ENCODE assay signal across 1 cellular context in the genomic region with DNA sequence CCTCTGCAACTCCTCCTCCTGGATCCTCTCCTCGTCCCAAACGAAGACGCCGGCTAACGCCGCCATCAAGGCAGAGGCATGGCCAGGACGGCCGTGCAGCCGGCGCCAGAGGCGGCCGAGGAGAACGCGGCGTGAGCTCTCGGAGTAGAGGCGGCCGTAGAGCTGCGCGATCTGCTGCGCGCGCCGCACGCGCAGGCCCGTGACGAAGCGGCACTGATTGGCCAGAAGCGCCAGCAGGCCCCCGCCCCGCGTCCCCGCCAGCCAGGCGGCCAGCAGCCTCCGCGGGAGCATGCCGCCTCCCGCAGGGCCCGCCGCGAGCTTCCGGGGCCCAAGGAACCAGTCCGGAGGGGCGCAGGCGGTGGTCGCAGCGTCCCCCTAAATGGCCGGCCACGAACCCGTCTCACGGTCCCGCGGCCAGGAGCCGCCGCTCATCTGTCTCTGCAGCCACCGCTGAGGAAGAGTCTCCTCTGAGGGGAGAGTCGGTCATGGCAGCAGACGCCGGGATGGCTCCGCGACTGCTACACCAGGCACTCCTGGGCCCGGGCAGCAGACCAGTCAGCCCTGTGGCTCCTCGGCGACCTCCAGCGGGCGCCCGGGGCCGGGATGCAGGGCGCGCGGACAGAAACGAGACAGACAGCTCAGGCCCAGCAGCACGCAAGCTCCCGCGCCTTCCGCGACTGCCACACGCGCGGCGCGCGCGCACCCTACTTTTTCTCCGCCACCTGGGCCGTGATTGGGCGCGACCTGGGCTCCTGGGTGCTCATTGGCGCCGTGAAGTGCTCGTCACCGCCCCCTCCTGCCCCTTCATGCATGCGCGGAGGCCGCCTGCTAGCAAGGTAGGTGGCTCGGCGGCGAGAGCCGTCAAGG.
A peak's percentile ranks its signal among the peaks of the same experiment; 100 is the strongest.
TF ChIP-seq lines count a peak whose summit lies in the region.

A gene with protein sequence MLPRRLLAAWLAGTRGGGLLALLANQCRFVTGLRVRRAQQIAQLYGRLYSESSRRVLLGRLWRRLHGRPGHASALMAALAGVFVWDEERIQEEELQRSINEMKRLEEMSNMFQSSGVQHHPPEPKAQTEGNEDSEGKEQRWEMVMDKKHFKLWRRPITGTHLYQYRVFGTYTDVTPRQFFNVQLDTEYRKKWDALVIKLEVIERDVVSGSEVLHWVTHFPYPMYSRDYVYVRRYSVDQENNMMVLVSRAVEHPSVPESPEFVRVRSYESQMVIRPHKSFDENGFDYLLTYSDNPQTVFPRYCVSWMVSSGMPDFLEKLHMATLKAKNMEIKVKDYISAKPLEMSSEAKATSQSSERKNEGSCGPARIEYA (minus strand): TSS at position 684 of the 867 bp plus-strand sequence. CDS start 393 bp downstream, at position 291.

TF ChIP-seq in HepG2, 621 proteins besides CTCF, POLR2A, EP300 and RAD21 (continued from another document and continues in another):
- TF ChIP-seq, protein P1, sequence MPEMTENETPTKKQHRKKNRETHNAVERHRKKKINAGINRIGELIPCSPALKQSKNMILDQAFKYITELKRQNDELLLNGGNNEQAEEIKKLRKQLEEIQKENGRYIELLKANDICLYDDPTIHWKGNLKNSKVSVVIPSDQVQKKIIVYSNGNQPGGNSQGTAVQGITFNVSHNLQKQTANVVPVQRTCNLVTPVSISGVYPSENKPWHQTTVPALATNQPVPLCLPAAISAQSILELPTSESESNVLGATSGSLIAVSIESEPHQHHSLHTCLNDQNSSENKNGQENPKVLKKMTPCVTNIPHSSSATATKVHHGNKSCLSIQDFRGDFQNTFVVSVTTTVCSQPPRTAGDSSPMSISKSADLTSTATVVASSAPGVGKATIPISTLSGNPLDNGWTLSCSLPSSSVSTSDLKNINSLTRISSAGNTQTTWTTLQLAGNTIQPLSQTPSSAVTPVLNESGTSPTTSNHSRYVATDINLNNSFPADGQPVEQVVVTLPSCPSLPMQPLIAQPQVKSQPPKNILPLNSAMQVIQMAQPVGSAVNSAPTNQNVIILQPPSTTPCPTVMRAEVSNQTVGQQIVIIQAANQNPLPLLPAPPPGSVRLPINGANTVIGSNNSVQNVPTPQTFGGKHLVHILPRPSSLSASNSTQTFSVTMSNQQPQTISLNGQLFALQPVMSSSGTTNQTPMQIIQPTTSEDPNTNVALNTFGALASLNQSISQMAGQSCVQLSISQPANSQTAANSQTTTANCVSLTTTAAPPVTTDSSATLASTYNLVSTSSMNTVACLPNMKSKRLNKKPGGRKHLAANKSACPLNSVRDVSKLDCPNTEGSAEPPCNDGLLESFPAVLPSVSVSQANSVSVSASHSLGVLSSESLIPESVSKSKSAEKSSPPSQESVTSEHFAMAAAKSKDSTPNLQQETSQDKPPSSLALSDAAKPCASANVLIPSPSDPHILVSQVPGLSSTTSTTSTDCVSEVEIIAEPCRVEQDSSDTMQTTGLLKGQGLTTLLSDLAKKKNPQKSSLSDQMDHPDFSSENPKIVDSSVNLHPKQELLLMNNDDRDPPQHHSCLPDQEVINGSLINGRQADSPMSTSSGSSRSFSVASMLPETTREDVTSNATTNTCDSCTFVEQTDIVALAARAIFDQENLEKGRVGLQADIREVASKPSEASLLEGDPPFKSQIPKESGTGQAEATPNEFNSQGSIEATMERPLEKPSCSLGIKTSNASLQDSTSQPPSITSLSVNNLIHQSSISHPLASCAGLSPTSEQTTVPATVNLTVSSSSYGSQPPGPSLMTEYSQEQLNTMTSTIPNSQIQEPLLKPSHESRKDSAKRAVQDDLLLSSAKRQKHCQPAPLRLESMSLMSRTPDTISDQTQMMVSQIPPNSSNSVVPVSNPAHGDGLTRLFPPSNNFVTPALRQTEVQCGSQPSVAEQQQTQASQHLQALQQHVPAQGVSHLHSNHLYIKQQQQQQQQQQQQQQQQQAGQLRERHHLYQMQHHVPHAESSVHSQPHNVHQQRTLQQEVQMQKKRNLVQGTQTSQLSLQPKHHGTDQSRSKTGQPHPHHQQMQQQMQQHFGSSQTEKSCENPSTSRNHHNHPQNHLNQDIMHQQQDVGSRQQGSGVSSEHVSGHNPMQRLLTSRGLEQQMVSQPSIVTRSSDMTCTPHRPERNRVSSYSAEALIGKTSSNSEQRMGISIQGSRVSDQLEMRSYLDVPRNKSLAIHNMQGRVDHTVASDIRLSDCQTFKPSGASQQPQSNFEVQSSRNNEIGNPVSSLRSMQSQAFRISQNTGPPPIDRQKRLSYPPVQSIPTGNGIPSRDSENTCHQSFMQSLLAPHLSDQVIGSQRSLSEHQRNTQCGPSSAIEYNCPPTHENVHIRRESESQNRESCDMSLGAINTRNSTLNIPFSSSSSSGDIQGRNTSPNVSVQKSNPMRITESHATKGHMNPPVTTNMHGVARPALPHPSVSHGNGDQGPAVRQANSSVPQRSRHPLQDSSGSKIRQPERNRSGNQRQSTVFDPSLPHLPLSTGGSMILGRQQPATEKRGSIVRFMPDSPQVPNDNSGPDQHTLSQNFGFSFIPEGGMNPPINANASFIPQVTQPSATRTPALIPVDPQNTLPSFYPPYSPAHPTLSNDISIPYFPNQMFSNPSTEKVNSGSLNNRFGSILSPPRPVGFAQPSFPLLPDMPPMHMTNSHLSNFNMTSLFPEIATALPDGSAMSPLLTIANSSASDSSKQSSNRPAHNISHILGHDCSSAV (CRISPR knock-in tag; IDR thresholded peaks at IDR 0.05; ENCODE audit: borderline replicate concordance), result no peak
- TF ChIP-seq ETV6 (CRISPR knock-in tag; conservative IDR thresholded peaks at IDR 0.05) (peak; percentile 13; the same call in 1 of the 2 replicates), HIVEP1 (CRISPR knock-in tag; IDR thresholded peaks at IDR 0.05) (0 out of 2 replicates have a peak, but pooled peaks have one; percentile 47), ZNF12 (CRISPR knock-in tag; IDR thresholded peaks at IDR 0.05) (peak; percentile 56; the same call in 1 of the 2 replicates), REL (CRISPR knock-in tag; conservative IDR thresholded peaks at IDR 0.05) (peak; percentile 88; the same call in 1 of the 2 replicates), KMT2B (CRISPR knock-in tag; IDR thresholded peaks at IDR 0.05) (peak; percentile 86), CREB1 (IDR thresholded peaks at IDR 0.05) (peak; percentile 89), CREB1 (CRISPR knock-in tag; IDR thresholded peaks at IDR 0.05) (peak; percentile 89), HOXA7 (CRISPR knock-in tag; IDR thresholded peaks at IDR 0.05) (no peak), ZNF660 (CRISPR knock-in tag; IDR thresholded peaks at IDR 0.05; ENCODE audit: borderline replicate concordance, low read depth) (0 out of 2 replicates have a peak, but pooled peaks have one; percentile 19), ESRRA (CRISPR knock-in tag; IDR thresholded peaks at IDR 0.05; ENCODE audit: low read depth) (peak; percentile 9; the same call in 1 of the 2 replicates), WIZ (CRISPR knock-in tag; IDR thresholded peaks at IDR 0.05) (no peak; the same call in 1 of the 2 replicates), ZNF207 (IDR thresholded peaks at IDR 0.05; ENCODE audit: borderline replicate concordance) (no peak), BRCA1 (CRISPR knock-in tag; IDR thresholded peaks at IDR 0.05) (no peak; the same call in 1 of the 2 replicates), KDM1A (CRISPR knock-in tag; IDR thresholded peaks at IDR 0.05) (0 out of 2 replicates have a peak, but pooled peaks have one; percentile 29), ZNF101 (CRISPR knock-in tag; IDR thresholded peaks at IDR 0.05; ENCODE audit: borderline replicate concordance, low read depth) (0 out of 2 replicates have a peak, but pooled peaks have one; percentile 85), HMG20B (CRISPR knock-in tag; conservative IDR thresholded peaks at IDR 0.05) (no peak; the same call in 1 of the 2 replicates), POGZ (CRISPR knock-in tag; IDR thresholded peaks at IDR 0.05) (peak; percentile 97)
- TF ChIP-seq, protein P2, sequence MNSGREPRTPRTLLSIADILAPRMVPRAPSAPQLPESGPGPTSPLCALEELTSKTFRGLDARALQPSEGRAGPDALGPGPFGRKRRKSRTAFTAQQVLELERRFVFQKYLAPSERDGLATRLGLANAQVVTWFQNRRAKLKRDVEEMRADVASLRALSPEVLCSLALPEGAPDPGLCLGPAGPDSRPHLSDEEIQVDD (CRISPR knock-in tag; IDR thresholded peaks at IDR 0.05; ENCODE audit: borderline replicate concordance), result peak; percentile 84; the same call in 1 of the 2 replicates
- TF ChIP-seq, protein P3, sequence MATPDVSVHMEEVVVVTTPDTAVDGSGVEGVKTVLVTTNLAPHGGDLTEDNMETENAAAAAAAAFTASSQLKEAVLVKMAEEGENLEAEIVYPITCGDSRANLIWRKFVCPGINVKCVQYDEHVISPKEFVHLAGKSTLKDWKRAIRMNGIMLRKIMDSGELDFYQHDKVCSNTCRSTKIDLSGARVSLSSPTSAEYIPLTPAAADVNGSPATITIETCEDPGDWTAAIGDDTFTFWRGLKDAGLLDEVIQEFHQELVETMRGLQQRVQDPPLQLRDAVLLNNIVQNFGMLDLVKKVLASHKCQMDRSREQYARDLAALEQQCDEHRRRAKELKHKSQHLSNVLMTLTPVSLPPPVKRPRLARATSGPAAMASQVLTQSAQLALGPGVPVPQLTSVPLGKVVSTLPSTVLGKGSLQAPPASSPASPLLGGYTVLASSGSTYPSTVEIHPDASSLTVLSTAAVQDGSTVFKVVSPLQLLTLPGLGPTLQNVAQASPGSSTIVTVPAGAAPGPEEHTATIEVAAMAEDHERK (CRISPR knock-in tag; IDR thresholded peaks at IDR 0.05; ENCODE audit: low read depth), result peak; percentile 49
- TF ChIP-seq, protein P4, sequence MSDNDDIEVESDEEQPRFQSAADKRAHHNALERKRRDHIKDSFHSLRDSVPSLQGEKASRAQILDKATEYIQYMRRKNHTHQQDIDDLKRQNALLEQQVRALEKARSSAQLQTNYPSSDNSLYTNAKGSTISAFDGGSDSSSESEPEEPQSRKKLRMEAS (IDR thresholded peaks at IDR 0.05), result peak; percentile 98
- TF ChIP-seq, protein P5, sequence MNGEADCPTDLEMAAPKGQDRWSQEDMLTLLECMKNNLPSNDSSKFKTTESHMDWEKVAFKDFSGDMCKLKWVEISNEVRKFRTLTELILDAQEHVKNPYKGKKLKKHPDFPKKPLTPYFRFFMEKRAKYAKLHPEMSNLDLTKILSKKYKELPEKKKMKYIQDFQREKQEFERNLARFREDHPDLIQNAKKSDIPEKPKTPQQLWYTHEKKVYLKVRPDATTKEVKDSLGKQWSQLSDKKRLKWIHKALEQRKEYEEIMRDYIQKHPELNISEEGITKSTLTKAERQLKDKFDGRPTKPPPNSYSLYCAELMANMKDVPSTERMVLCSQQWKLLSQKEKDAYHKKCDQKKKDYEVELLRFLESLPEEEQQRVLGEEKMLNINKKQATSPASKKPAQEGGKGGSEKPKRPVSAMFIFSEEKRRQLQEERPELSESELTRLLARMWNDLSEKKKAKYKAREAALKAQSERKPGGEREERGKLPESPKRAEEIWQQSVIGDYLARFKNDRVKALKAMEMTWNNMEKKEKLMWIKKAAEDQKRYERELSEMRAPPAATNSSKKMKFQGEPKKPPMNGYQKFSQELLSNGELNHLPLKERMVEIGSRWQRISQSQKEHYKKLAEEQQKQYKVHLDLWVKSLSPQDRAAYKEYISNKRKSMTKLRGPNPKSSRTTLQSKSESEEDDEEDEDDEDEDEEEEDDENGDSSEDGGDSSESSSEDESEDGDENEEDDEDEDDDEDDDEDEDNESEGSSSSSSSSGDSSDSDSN (CRISPR knock-in tag; IDR thresholded peaks at IDR 0.05), result peak; percentile 78
- TF ChIP-seq, protein P6, sequence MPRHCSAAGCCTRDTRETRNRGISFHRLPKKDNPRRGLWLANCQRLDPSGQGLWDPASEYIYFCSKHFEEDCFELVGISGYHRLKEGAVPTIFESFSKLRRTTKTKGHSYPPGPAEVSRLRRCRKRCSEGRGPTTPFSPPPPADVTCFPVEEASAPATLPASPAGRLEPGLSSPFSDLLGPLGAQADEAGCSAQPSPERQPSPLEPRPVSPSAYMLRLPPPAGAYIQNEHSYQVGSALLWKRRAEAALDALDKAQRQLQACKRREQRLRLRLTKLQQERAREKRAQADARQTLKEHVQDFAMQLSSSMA (CRISPR knock-in tag; IDR thresholded peaks at IDR 0.05), result peak; percentile 74; the same call in 1 of the 2 replicates
- TF ChIP-seq, protein P7, sequence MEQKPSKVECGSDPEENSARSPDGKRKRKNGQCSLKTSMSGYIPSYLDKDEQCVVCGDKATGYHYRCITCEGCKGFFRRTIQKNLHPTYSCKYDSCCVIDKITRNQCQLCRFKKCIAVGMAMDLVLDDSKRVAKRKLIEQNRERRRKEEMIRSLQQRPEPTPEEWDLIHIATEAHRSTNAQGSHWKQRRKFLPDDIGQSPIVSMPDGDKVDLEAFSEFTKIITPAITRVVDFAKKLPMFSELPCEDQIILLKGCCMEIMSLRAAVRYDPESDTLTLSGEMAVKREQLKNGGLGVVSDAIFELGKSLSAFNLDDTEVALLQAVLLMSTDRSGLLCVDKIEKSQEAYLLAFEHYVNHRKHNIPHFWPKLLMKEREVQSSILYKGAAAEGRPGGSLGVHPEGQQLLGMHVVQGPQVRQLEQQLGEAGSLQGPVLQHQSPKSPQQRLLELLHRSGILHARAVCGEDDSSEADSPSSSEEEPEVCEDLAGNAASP (CRISPR knock-in tag; IDR thresholded peaks at IDR 0.05; ENCODE audit: borderline replicate concordance), result no peak
- TF ChIP-seq, protein P8, sequence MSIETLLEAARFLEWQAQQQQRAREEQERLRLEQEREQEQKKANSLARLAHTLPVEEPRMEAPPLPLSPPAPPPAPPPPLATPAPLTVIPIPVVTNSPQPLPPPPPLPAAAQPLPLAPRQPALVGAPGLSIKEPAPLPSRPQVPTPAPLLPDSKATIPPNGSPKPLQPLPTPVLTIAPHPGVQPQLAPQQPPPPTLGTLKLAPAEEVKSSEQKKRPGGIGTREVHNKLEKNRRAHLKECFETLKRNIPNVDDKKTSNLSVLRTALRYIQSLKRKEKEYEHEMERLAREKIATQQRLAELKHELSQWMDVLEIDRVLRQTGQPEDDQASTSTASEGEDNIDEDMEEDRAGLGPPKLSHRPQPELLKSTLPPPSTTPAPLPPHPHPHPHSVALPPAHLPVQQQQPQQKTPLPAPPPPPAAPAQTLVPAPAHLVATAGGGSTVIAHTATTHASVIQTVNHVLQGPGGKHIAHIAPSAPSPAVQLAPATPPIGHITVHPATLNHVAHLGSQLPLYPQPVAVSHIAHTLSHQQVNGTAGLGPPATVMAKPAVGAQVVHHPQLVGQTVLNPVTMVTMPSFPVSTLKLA (IDR thresholded peaks at IDR 0.05), result peak; percentile 77
- TF ChIP-seq, protein P9, sequence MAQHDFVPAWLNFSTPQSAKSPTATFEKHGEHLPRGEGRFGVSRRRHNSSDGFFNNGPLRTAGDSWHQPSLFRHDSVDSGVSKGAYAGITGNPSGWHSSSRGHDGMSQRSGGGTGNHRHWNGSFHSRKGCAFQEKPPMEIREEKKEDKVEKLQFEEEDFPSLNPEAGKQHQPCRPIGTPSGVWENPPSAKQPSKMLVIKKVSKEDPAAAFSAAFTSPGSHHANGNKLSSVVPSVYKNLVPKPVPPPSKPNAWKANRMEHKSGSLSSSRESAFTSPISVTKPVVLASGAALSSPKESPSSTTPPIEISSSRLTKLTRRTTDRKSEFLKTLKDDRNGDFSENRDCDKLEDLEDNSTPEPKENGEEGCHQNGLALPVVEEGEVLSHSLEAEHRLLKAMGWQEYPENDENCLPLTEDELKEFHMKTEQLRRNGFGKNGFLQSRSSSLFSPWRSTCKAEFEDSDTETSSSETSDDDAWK (CRISPR knock-in tag; IDR thresholded peaks at IDR 0.05), result no peak
- TF ChIP-seq, protein P10, sequence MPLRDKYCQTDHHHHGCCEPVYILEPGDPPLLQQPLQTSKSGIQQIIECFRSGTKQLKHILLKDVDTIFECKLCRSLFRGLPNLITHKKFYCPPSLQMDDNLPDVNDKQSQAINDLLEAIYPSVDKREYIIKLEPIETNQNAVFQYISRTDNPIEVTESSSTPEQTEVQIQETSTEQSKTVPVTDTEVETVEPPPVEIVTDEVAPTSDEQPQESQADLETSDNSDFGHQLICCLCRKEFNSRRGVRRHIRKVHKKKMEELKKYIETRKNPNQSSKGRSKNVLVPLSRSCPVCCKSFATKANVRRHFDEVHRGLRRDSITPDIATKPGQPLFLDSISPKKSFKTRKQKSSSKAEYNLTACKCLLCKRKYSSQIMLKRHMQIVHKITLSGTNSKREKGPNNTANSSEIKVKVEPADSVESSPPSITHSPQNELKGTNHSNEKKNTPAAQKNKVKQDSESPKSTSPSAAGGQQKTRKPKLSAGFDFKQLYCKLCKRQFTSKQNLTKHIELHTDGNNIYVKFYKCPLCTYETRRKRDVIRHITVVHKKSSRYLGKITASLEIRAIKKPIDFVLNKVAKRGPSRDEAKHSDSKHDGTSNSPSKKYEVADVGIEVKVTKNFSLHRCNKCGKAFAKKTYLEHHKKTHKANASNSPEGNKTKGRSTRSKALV (CRISPR knock-in tag; IDR thresholded peaks at IDR 0.05), result 0 out of 2 replicates have a peak, but pooled peaks have one; percentile 53
